Comparison of ENCODE assay signal across 17 cellular contexts in the genomic region with DNA sequence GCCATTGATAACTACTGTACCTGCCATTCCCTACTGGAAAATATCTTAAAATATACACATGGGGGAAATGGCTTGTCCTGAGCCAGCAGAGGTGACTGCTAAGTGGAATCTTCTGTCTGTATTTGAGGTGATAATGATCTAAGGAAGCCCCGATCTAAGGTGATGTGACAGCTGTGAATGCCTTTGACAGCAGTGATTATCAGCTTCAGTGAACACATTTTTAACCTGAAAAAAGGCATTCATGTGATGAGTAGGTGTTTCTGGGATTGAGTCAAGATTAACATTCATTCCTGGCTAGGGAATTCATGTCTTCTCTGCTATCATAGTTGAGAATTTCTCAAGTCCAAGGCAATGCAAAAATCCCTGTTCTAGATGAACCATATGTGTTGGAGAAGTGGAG. TPM values are rescaled to one million over a fixed set of nuclear protein-coding genes. Genes with fewer than 3 reads are reported as not detected.
DNase-seq lines count a peak whose midpoint lies in the region; ATAC-seq and TF ChIP-seq lines count a peak whose summit lies in the region.
"Had no signal": no experiment of that assay in that cellular context is flagged by ENCODE, and none has a peak within 500 bp of the region (broad histone marks: within the 10 kb centered on the region; RNA-seq: fewer than 3 reads in every experiment).

No MANE protein-coding gene starts in this region.

- ATAC-seq in CD4-positive, alpha-beta T cell (ENCODE audit: poor library complexity), result no peak
- ATAC-seq in CD8-positive, alpha-beta T cell, result no peak
- ATAC-seq in T-helper 17 cell (no peak), HG03571 (IDR thresholded peaks at IDR 0.05; ENCODE audit: unreplicated experiment) (no peak)
- ATAC-seq in naive thymus-derived CD8-positive, alpha-beta T cell, result no peak
- ATAC-seq: PC-3 had no signal

- peaks cover 60% of the 10 kb centered on the region for H3K4me1 Mint-ChIP-seq in CD4-positive, alpha-beta T cell (ENCODE audit: low read depth)
- peaks cover 58% of the 10 kb centered on the region for H3K4me1 Mint-ChIP-seq in CD8-positive, alpha-beta T cell (ENCODE audit: low read depth)
- H3K4me1 Mint-ChIP-seq in T-helper 17 cell, result peaks cover 35% of the 10 kb centered on the region
- peaks cover 27 to 63% (median 56%) of the 10 kb centered on the region in 4 donors for H3K4me1 Mint-ChIP-seq in naive thymus-derived CD8-positive, alpha-beta T cell

- H3K4me3 ChIP-seq in CD8-positive, alpha-beta T cell (ENCODE audit: low read depth, low read length), result no peak overlapping the region

- POLR2A ChIA-PET in CD4-positive, alpha-beta T cell (lab: Charles Lee), result interaction anchor here (5.0 to 8.0 kb wide), 2 partner anchors 9 to 14 kb away, joined by 44 to 203 read pairs; partner anchors contain the start of gene MAPRE2
- POLR2A ChIA-PET in CD8-positive, alpha-beta T cell (lab: Charles Lee), result interaction anchor here (0.8 to 0.9 kb wide), 2 partner anchors 10 to 55 kb away, joined by 3 read pairs; no protein-coding TSS in a partner anchor
- POLR2A ChIA-PET in naive thymus-derived CD8-positive, alpha-beta T cell (lab: Charles Lee), result interaction anchor here (8.3 kb wide), 1 partner anchor 9 kb away, joined by 121 read pairs; the partner anchor contains the start of gene MAPRE2

- no peaks in the 10 kb centered on the region for H3K27me3 ChIP-seq in CD4-positive, alpha-beta T cell (ENCODE audit: control insufficient read depth, insufficient read depth, low read length)
- no peaks in the 10 kb centered on the region for H3K27me3 ChIP-seq in CD8-positive, alpha-beta T cell (ENCODE audit: insufficient read depth, low read length)
- H3K27me3 ChIP-seq: BE2C had no signal

- H3K36me3 Mint-ChIP-seq in CD4-positive, alpha-beta T cell (ENCODE audit: low read depth), result no peaks in the 10 kb centered on the region
- no peaks in the 10 kb centered on the region for H3K36me3 Mint-ChIP-seq in CD8-positive, alpha-beta T cell
- no peaks in the 10 kb centered on the region for H3K36me3 Mint-ChIP-seq in T-helper 17 cell (ENCODE audit: low read depth)
- H3K36me3 Mint-ChIP-seq in naive thymus-derived CD8-positive, alpha-beta T cell, result no peaks in the 10 kb centered on the region

- DNase-seq in CD4-positive, alpha-beta T cell, result no peak
- no peak for DNase-seq in CD8-positive, alpha-beta T cell
- DNase-seq in T-helper 17 cell (no peak), midbrain (lab: John Stamatoyannopoulos, UW) (no peak), retina (no peak)
- no peak for DNase-seq in naive thymus-derived CD8-positive, alpha-beta T cell
- no peak for DNase-seq in stimulated activated CD4-positive, alpha-beta T cell treated with anti-CD3 and anti-CD28 coated beads, Interleukin-4, amount 100 ng/mL, for 4 hours
- DNase-seq: BE2C; DMS153; H9; NCI-H1436; NCI-H2029 treated with DMSO at 0.1 percent for 48 hours; NCI-H226; NCI-H526; NK-92 treated with Interleukin-12 subunit alpha and Interleukin-12 subunit beta, amount 100 ng/mL, for 24 hours; PC-3 had no signal

- no peaks in the 10 kb centered on the region for H3K36me3 ChIP-seq in CD8-positive, alpha-beta T cell (ENCODE audit: insufficient read depth, low read length)
- H3K36me3 ChIP-seq: BE2C had no signal

- H3K4me1 ChIP-seq in CD8-positive, alpha-beta T cell (ENCODE audit: insufficient read depth, low read length), result peaks cover 48% of the 10 kb centered on the region
- H3K4me1 ChIP-seq: BE2C had no signal

- H3K9me3 ChIP-seq in CD4-positive, alpha-beta T cell (ENCODE audit: control insufficient read depth, low read length), result no peaks in the 10 kb centered on the region
- H3K9me3 ChIP-seq in CD8-positive, alpha-beta T cell (ENCODE audit: low read length), result no peaks in the 10 kb centered on the region
- H3K9me3 ChIP-seq in T-helper 17 cell (ENCODE audit: control insufficient read depth, low read length, poor library complexity, severe bottlenecking), result no peaks in the 10 kb centered on the region
- H3K9me3 ChIP-seq: BE2C had no signal

- H3K4me3 Mint-ChIP-seq in CD4-positive, alpha-beta T cell, result no peak overlapping the region
- H3K4me3 Mint-ChIP-seq in CD8-positive, alpha-beta T cell, result peak overlapping the region; percentile 1
- no peak overlapping the region for H3K4me3 Mint-ChIP-seq in T-helper 17 cell
- H3K4me3 Mint-ChIP-seq in naive thymus-derived CD8-positive, alpha-beta T cell, result peak overlapping the region in 6 of 10 donors; percentile 7 to 45 (median 40)
- H3K4me3 Mint-ChIP-seq: H9 had no signal

- TF ChIP-seq CTCF in CD4-positive, alpha-beta T cell (IDR thresholded peaks at IDR 0.05), result no peak
- TF ChIP-seq CTCF in CD8-positive, alpha-beta T cell (IDR thresholded peaks at IDR 0.05), result no peak

- CTCF ChIA-PET in CD4-positive, alpha-beta T cell (lab: Charles Lee), result interaction anchor here (0.8 to 1.5 kb wide), 2 partner anchors 9 to 112 kb away, joined by 3 read pairs; partner anchors contain the start of gene MAPRE2
- CTCF ChIA-PET in CD8-positive, alpha-beta T cell (lab: Charles Lee), result interaction anchor here (0.9 to 1.2 kb wide), 2 partner anchors 90 to 112 kb away, joined by 3 read pairs; no protein-coding TSS in a partner anchor

- H3K27ac ChIP-seq in CD4-positive, alpha-beta T cell (ENCODE audit: low read depth, low read length), result no peak overlapping the region
- no peak overlapping the region for H3K27ac ChIP-seq in CD8-positive, alpha-beta T cell (ENCODE audit: low read depth, low read length)

- H3K27me3 Mint-ChIP-seq in CD4-positive, alpha-beta T cell, result no peaks in the 10 kb centered on the region
- H3K27me3 Mint-ChIP-seq in CD8-positive, alpha-beta T cell (ENCODE audit: low read depth), result no peaks in the 10 kb centered on the region
- no peaks in the 10 kb centered on the region for H3K27me3 Mint-ChIP-seq in T-helper 17 cell
- H3K27me3 Mint-ChIP-seq in naive thymus-derived CD8-positive, alpha-beta T cell, result no peaks in the 10 kb centered on the region

- peak overlapping the region; percentile 98 for H3K27ac Mint-ChIP-seq in CD4-positive, alpha-beta T cell
- H3K27ac Mint-ChIP-seq in CD8-positive, alpha-beta T cell, result peak overlapping the region; percentile 34
- H3K27ac Mint-ChIP-seq in T-helper 17 cell, result peak overlapping the region; percentile 76
- peak overlapping the region; percentile 24 to 99 (median 86) for H3K27ac Mint-ChIP-seq in naive thymus-derived CD8-positive, alpha-beta T cell

- no peaks in the 10 kb centered on the region for H3K9me3 Mint-ChIP-seq in CD4-positive, alpha-beta T cell
- H3K9me3 Mint-ChIP-seq in CD8-positive, alpha-beta T cell, result no peaks in the 10 kb centered on the region
- peaks cover 0 to 4% (median 0%) of the 10 kb centered on the region in 9 donors for H3K9me3 Mint-ChIP-seq in naive thymus-derived CD8-positive, alpha-beta T cell
- H3K9me3 Mint-ChIP-seq: H9 had no signal

- intact Hi-C loops in CD4-positive, alpha-beta T cell (cut with DNase I, micrococcal nuclease), result no loop called here
- intact Hi-C loops in CD8-positive, alpha-beta T cell (cut with DNase I, micrococcal nuclease), result no loop called here

RNA-seq across cellular contexts. Expression of gene MAPRE2, which starts 9.1 kb away (rescaled TPM):
- total RNA-seq in CD4-positive, alpha-beta T cell, result 100 to 1,000 TPM; 108 to 112 TPM
- total RNA-seq in CD8-positive, alpha-beta T cell, result 100 to 1,000 TPM; 137 to 145 TPM
- total RNA-seq in T-helper 17 cell, result 100 to 1,000 TPM in 1 of 2 donors, 10 to 100 TPM in 1; 91.4 to 111 TPM
- total RNA-seq in naive thymus-derived CD8-positive, alpha-beta T cell, result 10 to 100 TPM; 56.8 to 59.4 TPM
- 10 to 100 TPM; 86.2 to 96.3 (median 89.7) TPM for polyA plus RNA-seq in naive thymus-derived CD8-positive, alpha-beta T cell

Comparison
In these comparisons a context has a peak if more than half of its experiments do, and no peak if none do; other contexts are left out.
1. H3K27ac Mint-ChIP-seq: peak in every context shown above with its lines; median percentile 98 in CD4-positive, alpha-beta T cell; 86 in naive thymus-derived CD8-positive, alpha-beta T cell; 76 in T-helper 17 cell; 34 in CD8-positive, alpha-beta T cell.
2. H3K4me3 Mint-ChIP-seq: peak in CD8-positive, alpha-beta T cell (single experiment) and naive thymus-derived CD8-positive, alpha-beta T cell (6 of 10); none in CD4-positive, alpha-beta T cell (single experiment) and T-helper 17 cell (single experiment).